ENCODE assay signal across 32 cellular contexts in the genomic region with DNA sequence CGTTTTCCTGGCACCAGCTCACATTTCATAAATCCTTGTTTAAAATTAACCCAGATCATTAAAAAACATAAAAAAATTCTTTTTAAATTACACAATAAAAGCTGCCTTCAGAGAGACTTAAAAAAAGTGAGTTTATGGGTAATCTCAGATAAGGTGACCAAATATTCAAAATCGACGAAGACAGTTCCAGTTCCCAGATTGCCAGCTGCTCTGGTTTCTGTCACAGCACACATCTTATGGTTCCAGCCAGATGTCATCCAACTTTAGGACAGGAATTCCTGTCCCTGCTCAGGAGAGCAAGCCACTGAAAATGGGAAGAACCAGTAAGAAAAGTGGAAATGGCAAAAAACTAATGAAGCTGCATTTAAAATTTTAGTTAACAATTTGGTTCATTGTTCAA.
"Had no signal": no experiment of that assay in that cellular context is flagged by ENCODE, and none has a peak within 500 bp of the region (broad histone marks: within the 10 kb centered on the region; RNA-seq: fewer than 3 reads in every experiment).

No MANE protein-coding gene starts in this region.

- H3K4me3 ChIP-seq: ascending aorta, SJCRH30, SK-N-MC had no signal

- ATAC-seq: activated CD8-positive, alpha-beta T cell treated with anti-CD3 and anti-CD28 coated beads for 36 hours; activated T-cell treated with anti-CD3 and anti-CD28 coated beads, Interleukin-2, amount 50 U/mL, for 72 hours; activated T-helper 17 cell treated with anti-CD3 and anti-CD28 coated beads, Interleukin-2, amount 50 U/mL, for 72 hours; PC-3 had no signal

- H3K27ac ChIP-seq: ascending aorta, RWPE1, SJCRH30, SK-N-MC, WERI-Rb-1 had no signal

- H3K9me3 ChIP-seq: ascending aorta had no signal

- DNase-seq: activated CD4-positive, alpha-beta T cell treated with anti-CD3 and anti-CD28 coated beads for 1 hour; activated CD4-positive, alpha-beta T cell treated with anti-CD3 and anti-CD28 coated beads, Interleukin-2, amount 10 ng/mL, durations not matched to agents 24 days and 14 days; activated CD4-positive, alpha-beta T cell treated with anti-CD3 and anti-CD28 coated beads, Interleukin-2, amount 50 U/mL, for 4 hours; activated CD4-positive, CD25-positive, alpha-beta regulatory T cell; activated CD8-positive, alpha-beta T cell treated with anti-CD3 and anti-CD28 coated beads for 36 hours; activated effector memory CD4-positive, alpha-beta T cell treated with anti-CD3 and anti-CD28 coated beads, Interleukin-2, amount 50 U/mL, for 16 hours; activated naive CD4-positive, alpha-beta T cell treated with Interleukin-2 at 50 U/mL for 16 hours; activated naive CD8-positive, alpha-beta T cell treated with anti-CD3 and anti-CD28 coated beads, Interleukin-2, amount 10 ng/mL, durations not matched to agents 7 days and 5 days; activated T-cell treated with anti-CD3 and anti-CD28 coated beads, Interleukin-2, amount 50 U/mL, for 1 hour; activated T-cell treated with anti-CD3 and anti-CD28 coated beads, Interleukin-2, amount 50 U/mL, for 72 hours; amygdala; caudate nucleus; cerebellar nuclear complex; Karpas-422; KBM-7; NCI-H1048; NCI-H1105 treated with DMSO at 0.1 percent for 48 hours; NCI-H1436; NCI-H1694; NCI-H1930; NCI-H345; NCI-H524 treated with DMSO at 0.1 percent for 48 hours; PC-3; SHP77; SJCRH30; T1000; WERI-Rb-1 had no signal

- H3K27me3 ChIP-seq: ascending aorta, SJCRH30 had no signal

- H3K4me1 ChIP-seq: ascending aorta, SJCRH30 had no signal

- H3K36me3 ChIP-seq: ascending aorta, SJCRH30, WERI-Rb-1 had no signal

- FAIRE-seq: RCC 7860 had no signal
